ENCODE assay signal across 16 cellular contexts in genomic region chr6:4636881-4637224, GRCh38.
"Had no signal": no experiment of that assay in that cellular context is flagged by ENCODE, and none has a peak within 500 bp of the region (broad histone marks: within the 10 kb centered on the region; RNA-seq: fewer than 3 reads in every experiment).

No MANE protein-coding gene starts in this region.

- H3K36me3 ChIP-seq: thoracic aorta, upper lobe of left lung had no signal

- H3K9me3 ChIP-seq: body of pancreas, SK-N-SH, thoracic aorta, upper lobe of left lung had no signal

- H3K27ac Mint-ChIP-seq: activated naive CD8-positive, alpha-beta T cell treated with anti-CD3 and anti-CD28 coated beads, Interleukin-2, amount 10 ng/mL, durations not matched to agents 7 days and 5 days; mesothelial cell of epicardium; T-helper 2 cell treated with Interferon-gamma antibody and Interleukin-4, amounts not matched to agents 5 μg/mL and 100 μg/mL, for 36 hours had no signal

- H3K27ac ChIP-seq: body of pancreas, dorsolateral prefrontal cortex, thoracic aorta, upper lobe of left lung had no signal

- H3K36me3 Mint-ChIP-seq: mesothelial cell of epicardium had no signal

- H3K27me3 ChIP-seq: body of pancreas, dorsolateral prefrontal cortex, upper lobe of left lung had no signal

- H3K4me2 ChIP-seq: SK-N-SH had no signal

- H3K9me2 ChIP-seq: SK-N-SH had no signal

- H3K9ac ChIP-seq: SK-N-SH had no signal

- DNase-seq: activated CD8-positive, alpha-beta memory T cell treated with anti-CD3 and anti-CD28 coated beads, Interleukin-2, amount 50 U/mL, for 4 hours; activated naive CD8-positive, alpha-beta T cell treated with anti-CD3 and anti-CD28 coated beads, Interleukin-2, amount 10 ng/mL, durations not matched to agents 7 days and 5 days; body of pancreas; caudate nucleus; dorsolateral prefrontal cortex; left colon; nucleus accumbens; posterior cingulate gyrus; retina; SK-N-SH had no signal

- H3K4me3 Mint-ChIP-seq: activated naive CD8-positive, alpha-beta T cell treated with anti-CD3 and anti-CD28 coated beads, Interleukin-2, amount 10 ng/mL, durations not matched to agents 7 days and 5 days; mesothelial cell of epicardium; nephron; T-helper 2 cell treated with Interferon-gamma antibody and Interleukin-4, amounts not matched to agents 5 μg/mL and 100 μg/mL, for 36 hours had no signal

- H3K4me3 ChIP-seq: body of pancreas, dorsolateral prefrontal cortex, lung, thoracic aorta, upper lobe of left lung had no signal

- ATAC-seq: body of pancreas, left colon had no signal

- H3K4me1 ChIP-seq: body of pancreas, upper lobe of left lung had no signal
